ENCODE assay signal across 8 cellular contexts in genomic region chr11:64916848-64917662, GRCh38. TPM values are rescaled to one million over a fixed set of nuclear protein-coding genes. Genes with fewer than 3 reads are reported as not detected.
A peak's percentile ranks its signal among the peaks of the same experiment; 100 is the strongest.
DNase-seq lines count a peak whose midpoint lies in the region; ATAC-seq and TF ChIP-seq lines count a peak whose summit lies in the region.

Gene ATG2A, minus strand, starts transcription at chr11:64917209. Its CDS starts 74 bp downstream, at chr11:64917135.

- H3K36me3 ChIP-seq in hepatocyte (replicated peaks; ENCODE audit: insufficient read depth, low read depth), result no peaks in the 10 kb centered on the region

- 2% methylated on average over 52 of the region's 55 CpGs for WGBS in hepatocyte (ENCODE audit: low lambda C conversion rate, missing lambda C conversion rate)

- peak within 1 kb of the TSS; percentile 97 for H3K4me2 ChIP-seq in hepatocyte

- H3K9me3 ChIP-seq in hepatocyte (ENCODE audit: low read depth), result no peaks in the 10 kb centered on the region

- peak within 1 kb of the TSS; percentile 71 for H3K27ac ChIP-seq in hepatocyte

- peaks cover 24% of the 10 kb centered on the region for H3K79me2 ChIP-seq in hepatocyte

- H3K4me1 ChIP-seq in hepatocyte (ENCODE audit: insufficient read depth), result peaks cover 12% of the 10 kb centered on the region

- DNase-seq in NCI-H2081 (lab: John Stamatoyannopoulos, UW) (peak; percentile 98 to 99), T1000 (lab: John Stamatoyannopoulos, UW) (peak; percentile 98), astrocyte of the hippocampus (ENCODE audit: low read depth, low spot score) (peak; percentile 100), hepatocyte (ENCODE audit: low spot score) (peak; percentile 100), renal cortical epithelial cell (ENCODE audit: low read depth) (peak; percentile 100), cortex of kidney (lab: John Stamatoyannopoulos, UW) (no peak)

- no peaks in the 10 kb centered on the region for H3K9me2 ChIP-seq in hepatocyte (replicated peaks; ENCODE audit: insufficient read depth)

- H3K4me3 ChIP-seq in hepatocyte, result peak within 1 kb of the TSS; percentile 46

- H2AFZ ChIP-seq in hepatocyte, result peak within 1 kb of the TSS; percentile 36

- no peak for TF ChIP-seq CTCF in hepatocyte (IDR thresholded peaks at IDR 0.05; ENCODE audit: poor library complexity)

- no peaks in the 10 kb centered on the region for H3K27me3 ChIP-seq in hepatocyte

- no peaks in the 10 kb centered on the region for H4K20me1 ChIP-seq in hepatocyte (ENCODE audit: insufficient read depth, poor library complexity, severe bottlenecking)

- ATAC-seq in GM18508 (IDR thresholded peaks at IDR 0.05; ENCODE audit: insufficient read depth, unreplicated experiment) (peak; percentile 81), HG03025 (IDR thresholded peaks at IDR 0.05; ENCODE audit: low FRiP score, unreplicated experiment) (peak; percentile 95)

RNA-seq across cellular contexts. Expression of gene ATG2A, which starts in this region (rescaled TPM):
- total RNA-seq in hepatocyte (16.4 and 18.1 TPM in 2 replicates), renal cortical epithelial cell (16.8 and 28.9 TPM in 2 replicates)
- 11.7 and 17.0 TPM in 2 replicates for polyA plus RNA-seq in hepatocyte
